Comparison of ENCODE assay signal across 17 cellular contexts in genomic region chr18:32553174-32553573, GRCh38.
"Had no signal": no experiment of that assay in that cellular context is flagged by ENCODE, and none has a peak within 500 bp of the region (broad histone marks: within the 10 kb centered on the region; RNA-seq: fewer than 3 reads in every experiment).

No MANE protein-coding gene starts in this region.

- H3K27ac Mint-ChIP-seq: activated CD4-positive, alpha-beta T cell treated with anti-CD3 and anti-CD28 coated beads for 36 hours; activated CD4-positive, alpha-beta T cell treated with anti-CD3 and anti-CD28 coated beads, Interleukin-2, amount 10 ng/mL, durations not matched to agents 7 days and 5 days; activated CD8-positive, alpha-beta T cell treated with anti-CD3 and anti-CD28 coated beads, Interleukin-2, amount 10 ng/mL, durations not matched to agents 7 days and 5 days; activated naive CD4-positive, alpha-beta T cell treated with anti-CD3 and anti-CD28 coated beads, Interleukin-2, amount 50 U/mL, for 24 hours; activated naive CD8-positive, alpha-beta T cell treated with anti-CD3 and anti-CD28 coated beads, Interleukin-2, amount 10 ng/mL, durations not matched to agents 7 days and 5 days; activated T-cell treated with anti-CD3 and anti-CD28 coated beads, Interleukin-2, amount 50 U/mL, for 24 hours; activated T-helper 2 cell treated with anti-CD3 and anti-CD28 coated beads, Interferon-gamma antibody, Interleukin-2, Interleukin-4, amounts not matched to agents 10 μg/mL and 5 μg/mL and 100 μg/mL, durations not matched to agents 14 hours and 24 hours and 36 hours; T-cell; WTC11 had no signal

- H3K4me3 Mint-ChIP-seq: activated CD4-positive, alpha-beta T cell treated with anti-CD3 and anti-CD28 coated beads for 36 hours; activated CD4-positive, alpha-beta T cell treated with anti-CD3 and anti-CD28 coated beads, Interleukin-2, amount 10 ng/mL, durations not matched to agents 7 days and 5 days; activated CD8-positive, alpha-beta T cell treated with anti-CD3 and anti-CD28 coated beads, Interleukin-2, amount 10 ng/mL, durations not matched to agents 7 days and 5 days; activated naive CD4-positive, alpha-beta T cell treated with anti-CD3 and anti-CD28 coated beads, Interleukin-2, amount 50 U/mL, for 24 hours; activated naive CD8-positive, alpha-beta T cell treated with anti-CD3 and anti-CD28 coated beads, Interleukin-2, amount 10 ng/mL, durations not matched to agents 7 days and 5 days; activated T-cell treated with anti-CD3 and anti-CD28 coated beads, Interleukin-2, amount 50 U/mL, for 24 hours; T-cell; T-helper 17 cell; WTC11 had no signal

- H3K36me3 ChIP-seq: breast epithelium had no signal

- H3K4me1 ChIP-seq: body of pancreas, breast epithelium had no signal

- H2AFZ ChIP-seq: PC-9 had no signal

- H3K4me2 ChIP-seq: PC-9 had no signal

- H3K27ac ChIP-seq: body of pancreas, breast epithelium, PC-9, RWPE1 had no signal

- H3K9me3 ChIP-seq: body of pancreas, breast epithelium had no signal

- H3K9me3 Mint-ChIP-seq: activated CD4-positive, alpha-beta T cell treated with anti-CD3 and anti-CD28 coated beads, Interleukin-2, amount 10 ng/mL, durations not matched to agents 7 days and 5 days; activated naive CD4-positive, alpha-beta T cell treated with anti-CD3 and anti-CD28 coated beads, Interleukin-2, amount 50 U/mL, for 24 hours; activated naive CD8-positive, alpha-beta T cell treated with anti-CD3 and anti-CD28 coated beads, Interleukin-2, amount 10 ng/mL, durations not matched to agents 7 days and 5 days; activated T-cell treated with anti-CD3 and anti-CD28 coated beads, Interleukin-2, amount 50 U/mL, for 24 hours; activated T-helper 2 cell treated with anti-CD3 and anti-CD28 coated beads, Interferon-gamma antibody, Interleukin-2, Interleukin-4, amounts not matched to agents 10 μg/mL and 5 μg/mL and 100 μg/mL, durations not matched to agents 14 hours and 24 hours and 36 hours; T-cell; WTC11 had no signal

- H3K4me3 ChIP-seq: body of pancreas, breast epithelium, PC-9 had no signal

- H3K27me3 ChIP-seq: body of pancreas, breast epithelium had no signal

- H3K36me3 Mint-ChIP-seq: activated naive CD4-positive, alpha-beta T cell treated with anti-CD3 and anti-CD28 coated beads, Interleukin-2, amount 50 U/mL, for 24 hours; activated naive CD8-positive, alpha-beta T cell treated with anti-CD3 and anti-CD28 coated beads, Interleukin-2, amount 10 ng/mL, durations not matched to agents 7 days and 5 days; T-cell; WTC11 had no signal

- DNase-seq: activated gamma-delta T cell; activated naive CD8-positive, alpha-beta T cell treated with anti-CD3 and anti-CD28 coated beads, Interleukin-2, amount 10 ng/mL, durations not matched to agents 7 days and 5 days; NCI-H2107; SIG-M5 had no signal

- H3K4me1 Mint-ChIP-seq: activated CD4-positive, alpha-beta T cell treated with anti-CD3 and anti-CD28 coated beads for 36 hours; activated naive CD4-positive, alpha-beta T cell treated with anti-CD3 and anti-CD28 coated beads, Interleukin-2, amount 50 U/mL, for 24 hours had no signal
